ENCODE assay signal across 24 cellular contexts in the genomic region with DNA sequence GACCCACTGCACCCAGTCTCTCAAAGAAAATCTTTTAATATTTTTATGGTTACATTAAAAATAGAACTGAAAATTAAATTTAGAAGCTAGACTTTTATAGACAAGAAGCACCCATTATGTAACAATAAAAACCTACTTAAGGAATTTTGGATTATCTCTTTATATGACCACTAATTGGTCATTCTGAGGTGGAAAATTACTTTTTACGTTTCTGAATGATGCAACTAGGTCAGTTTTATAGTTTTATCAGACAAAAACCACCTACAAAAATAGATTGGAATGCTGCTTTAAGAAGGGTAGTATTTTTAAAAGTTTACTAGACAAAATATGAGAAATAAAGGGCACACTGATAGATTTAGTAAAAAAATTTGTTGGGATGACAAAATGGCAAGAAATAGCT.
"Had no signal": no experiment of that assay in that cellular context is flagged by ENCODE, and none has a peak within 500 bp of the region (broad histone marks: within the 10 kb centered on the region; RNA-seq: fewer than 3 reads in every experiment).

No MANE protein-coding gene starts in this region.

- H3K4me2 ChIP-seq: PC-9 had no signal

- H3K27me3 ChIP-seq: SJSA1 had no signal

- ATAC-seq: activated CD8-positive, alpha-beta memory T cell treated with anti-CD3 and anti-CD28 coated beads, Interleukin-2, amount 10 ng/mL, durations not matched to agents 7 days and 5 days; activated naive CD8-positive, alpha-beta T cell treated with anti-CD3 and anti-CD28 coated beads, Interleukin-2, amount 50 U/mL, for 24 hours had no signal

- H3K4me1 ChIP-seq: SJSA1 had no signal

- H3K4me3 ChIP-seq: PC-9, SJSA1 had no signal

- H3K27ac ChIP-seq: PC-9, SJSA1 had no signal

- H3K9me3 ChIP-seq: SJSA1 had no signal

- H2AFZ ChIP-seq: PC-9 had no signal

- DNase-seq: activated CD4-positive, alpha-beta memory T cell treated with anti-CD3 and anti-CD28 coated beads, Interleukin-2, amount 10 ng/mL, durations not matched to agents 7 days and 5 days; activated CD4-positive, alpha-beta T cell treated with anti-CD3 and anti-CD28 coated beads for 48 hours; activated CD4-positive, CD25-positive, alpha-beta regulatory T cell treated with anti-CD3 and anti-CD28 coated beads, Interleukin-2, amount 50 U/mL, for 72 hours; activated CD8-positive, alpha-beta memory T cell treated with anti-CD3 and anti-CD28 coated beads for 24 hours; activated CD8-positive, alpha-beta memory T cell treated with anti-CD3 and anti-CD28 coated beads, Interleukin-2, amount 10 ng/mL, durations not matched to agents 7 days and 5 days; activated CD8-positive, alpha-beta memory T cell treated with anti-CD3 and anti-CD28 coated beads, Interleukin-2, amount 50 U/mL, for 48 hours; activated effector memory CD4-positive, alpha-beta T cell treated with Interleukin-2 at 50 U/mL for 16 hours; activated naive CD4-positive, alpha-beta T cell treated with anti-CD3 and anti-CD28 coated beads, Interleukin-2, amount 10 ng/mL, durations not matched to agents 7 days and 5 days; activated naive CD8-positive, alpha-beta T cell treated with anti-CD3 and anti-CD28 coated beads, Interleukin-2, amount 50 U/mL, for 24 hours; activated T-cell treated with anti-CD3 and anti-CD28 coated beads, Interleukin-2, amount 50 U/mL, for 48 hours; anterior cingulate cortex; central memory CD4-positive, alpha-beta T cell; MM.1S; MV-4-11; NCI-H1092; NCI-H1436 treated with DMSO at 0.1 percent for 48 hours; NCI-H1694 treated with DMSO at 0.1 percent for 48 hours; NCI-H2029; NCI-H345; NCI-H524 treated with DMSO at 0.1 percent for 48 hours; NK-92 treated with Interleukin-12 subunit alpha and Interleukin-12 subunit beta, amount 100 ng/mL, for 24 hours; PC-9; SHP77 treated with DMSO at 0.1 percent for 48 hours had no signal
